13 cellular contexts compared by ENCODE assay signal in the genomic region with DNA sequence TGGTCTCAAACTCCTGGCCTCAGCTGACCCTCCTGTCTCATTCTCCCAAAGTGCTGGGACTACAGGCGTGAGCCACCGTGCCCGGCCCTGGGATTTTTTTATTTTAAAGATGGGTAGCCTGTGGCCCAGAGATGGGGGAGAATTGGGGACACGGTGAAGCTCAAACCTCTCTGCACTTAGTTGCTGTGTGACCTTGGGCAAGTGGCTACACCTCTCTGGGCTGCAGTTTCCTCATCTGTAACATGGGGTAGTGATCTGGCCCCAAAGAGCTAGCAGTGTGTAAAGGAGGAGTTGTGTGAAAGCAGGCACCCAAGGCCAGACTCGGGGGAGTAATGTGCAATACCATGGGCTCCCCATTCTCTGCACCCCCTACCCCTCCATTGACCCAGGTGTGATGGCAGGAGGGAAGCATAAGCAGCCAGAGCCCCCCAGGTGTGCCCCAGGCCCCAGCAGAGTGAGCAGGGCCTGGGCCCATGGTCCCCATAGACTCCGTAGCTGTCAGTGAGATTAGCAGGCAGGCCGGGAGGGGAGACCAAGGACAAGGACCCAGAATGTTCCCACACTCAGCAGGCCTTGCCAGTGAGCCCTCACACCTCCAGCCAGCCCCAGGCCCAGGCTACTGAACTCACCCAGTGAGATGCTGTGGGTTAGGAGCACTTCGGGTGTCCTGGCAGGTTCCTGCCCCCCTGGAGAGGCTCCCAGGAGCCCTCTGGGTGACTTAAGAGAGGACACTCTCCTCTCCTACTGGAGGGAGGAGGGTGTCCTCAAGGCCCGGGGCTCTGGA. TPM values are rescaled to one million over a fixed set of nuclear protein-coding genes. Genes with fewer than 3 reads are reported as not detected.
"Had no signal": no experiment of that assay in that cellular context is flagged by ENCODE, and none has a peak within 500 bp of the region (broad histone marks: within the 10 kb centered on the region; RNA-seq: fewer than 3 reads in every experiment).

No MANE protein-coding gene starts in this region.

- H3K27ac ChIP-seq: gastrocnemius medialis, parathyroid adenoma, uterus had no signal

- DNase-seq: activated naive CD4-positive, alpha-beta T cell treated with anti-CD3 and anti-CD28 coated beads, Interleukin-2, amount 10 ng/mL, durations not matched to agents 7 days and 5 days; central memory CD4-positive, alpha-beta T cell; cortex of kidney; effector CD8-positive, alpha-beta T cell; gastrocnemius medialis; kidney glomerular epithelial cell; retina; uterus had no signal

- H3K4me3 ChIP-seq: gastrocnemius medialis, uterus had no signal

- H3K4me3 Mint-ChIP-seq: activated naive CD4-positive, alpha-beta T cell treated with anti-CD3 and anti-CD28 coated beads, Interleukin-2, amount 10 ng/mL, durations not matched to agents 7 days and 5 days; neural crest cell; WTC11 had no signal

- H3K4me1 ChIP-seq: gastrocnemius medialis, parathyroid adenoma, uterus had no signal

- H3K27ac Mint-ChIP-seq: WTC11 had no signal

- ATAC-seq: activated T-helper 17 cell treated with anti-CD3 and anti-CD28 coated beads, Interleukin-2, amount 50 U/mL, for 72 hours; gastrocnemius medialis; WTC11 had no signal

- H3K27me3 ChIP-seq: uterus had no signal

- H3K36me3 ChIP-seq: gastrocnemius medialis, uterus had no signal

- H3K9me3 ChIP-seq: gastrocnemius medialis, uterus had no signal

RNA-seq across cellular contexts. Expression of a gene that starts 17.9 kb away (rescaled TPM):
- total RNA-seq: fibroblast of lung, neural crest cell had no signal
